In the genomic region with DNA sequence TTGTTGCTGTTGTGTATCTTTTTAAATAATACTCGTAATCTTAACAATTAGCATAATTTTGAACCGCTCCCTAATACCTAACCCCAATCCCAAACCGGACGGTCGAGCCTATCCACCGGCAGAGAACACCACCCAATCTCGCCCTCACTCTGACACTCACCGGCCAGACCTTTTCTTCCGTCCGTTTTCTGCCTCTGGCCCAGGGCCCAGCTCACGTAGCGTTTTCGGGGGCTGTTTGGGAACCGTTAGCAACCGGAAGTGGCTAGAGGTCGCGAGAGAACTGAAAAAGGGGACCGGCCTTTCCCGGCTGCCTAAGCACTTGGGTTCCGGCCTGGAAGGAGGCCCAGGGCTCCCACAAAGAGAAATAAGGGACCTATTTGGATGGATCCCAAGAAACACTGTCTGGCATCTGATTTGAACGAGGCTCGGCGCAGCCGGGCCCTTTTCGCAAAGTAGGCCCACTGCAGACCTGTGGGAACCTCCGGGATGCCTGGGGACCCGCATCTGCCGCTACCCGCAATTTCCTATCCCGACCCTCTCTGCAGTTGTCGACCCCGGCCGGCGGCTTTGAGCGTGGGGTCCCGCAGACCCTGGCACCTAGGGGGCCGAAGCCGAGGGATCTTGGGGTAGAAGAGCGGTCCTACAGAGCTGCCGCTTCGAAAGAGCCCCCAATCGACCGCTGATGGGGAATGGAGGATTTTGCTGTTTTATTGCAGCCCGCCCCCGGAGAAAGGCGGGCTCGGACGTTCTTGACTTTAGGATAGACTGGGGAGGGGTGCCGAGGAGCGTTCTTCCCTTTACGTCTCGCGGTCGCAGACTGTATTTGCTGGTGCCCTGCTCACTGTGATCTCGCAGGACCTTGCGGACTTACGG, we compare ENCODE assay signal across 8 cellular contexts. TPM values are rescaled to one million over a fixed set of nuclear protein-coding genes. Genes with fewer than 3 reads are reported as not detected.
DNase-seq lines count a peak whose midpoint lies in the region; ATAC-seq and TF ChIP-seq lines count a peak whose summit lies in the region.

No MANE protein-coding gene starts in this region.

- peak in 1 of 2 donors; percentile 27 for TF ChIP-seq POLR2A in uterus (IDR thresholded peaks at IDR 0.05)

- intact Hi-C loops in ascending aorta (cut with DNase I): loop anchor here (2.0 to 5.0 kb wide), 5 partner anchors 56 to 845 kb away; partner anchors contain the start of genes ZNF165, ZSCAN26 and ZSCAN31
- intact Hi-C loops in right cardiac atrium (cut with DNase I): loop anchor here (10.0 kb wide), 2 partner anchors 118 to 218 kb away; partner anchors contain the start of genes NKAPL (in 2 of the 4) and ZKSCAN4 (in 2 of the 4)
- intact Hi-C loops in uterus (cut with DNase I; ENCODE audit: low total_unique reads): loop anchor here (10.0 kb wide), 1 partner anchor 218 kb away; no protein-coding TSS in a partner anchor

- DNase-seq in GM13976 (ENCODE audit: low spot score) (peak; percentile 77), NCI-H1694 treated with DMSO at 0.1 percent for 48 hours (lab: John Stamatoyannopoulos, UW) (peak; percentile 77), T-helper 2 cell (peak; percentile 21 to 87 (median 60)), ascending aorta (ENCODE audit: low spot score in 2 of 2) (peak; percentile 60 to 95), right cardiac atrium (peak; percentile 94 to 96 (median 95)), pulmonary artery endothelial cell (ENCODE audit: low read depth, low spot score) (peak; percentile 87), uterus (peak; percentile 92 to 95)

- peak; percentile 47 for ATAC-seq in HG02884 (IDR thresholded peaks at IDR 0.05; ENCODE audit: unreplicated experiment)
- ATAC-seq in right cardiac atrium: peak; percentile 92 to 96

- H3K27ac ChIP-seq in ascending aorta: peak overlapping the region; percentile 95 to 98
- H3K27ac ChIP-seq in right cardiac atrium (ENCODE audit: low read length): peak overlapping the region; percentile 61
- H3K27ac ChIP-seq in uterus: peak overlapping the region; percentile 98

- no peaks in the 10 kb centered on the region for H3K9me3 ChIP-seq in ascending aorta
- H3K9me3 ChIP-seq in right cardiac atrium (ENCODE audit: control insufficient read depth, low read length): no peaks in the 10 kb centered on the region
- H3K9me3 ChIP-seq in uterus: no peaks in the 10 kb centered on the region

- H3K36me3 ChIP-seq in ascending aorta: no peaks in the 10 kb centered on the region
- no peaks in the 10 kb centered on the region for H3K36me3 ChIP-seq in uterus

- H3K4me3 ChIP-seq in ascending aorta (peak overlapping the region; percentile 74 to 97), right cardiac atrium (ENCODE audit: low read length) (peak overlapping the region; percentile 66), uterus (peak overlapping the region; percentile 82 to 93)

- in situ Hi-C loops in GM13976 (cut with MboI; ENCODE audit: low sequenced_read_pairs, unreplicated experiment): loop anchor here (10.0 kb wide), 2 partner anchors 218 to 248 kb away; no protein-coding TSS in a partner anchor

- no peak for TF ChIP-seq CTCF in GM13976 (IDR thresholded peaks at IDR 0.05; ENCODE audit: borderline replicate concordance, control extremely low read depth, extremely low read depth, insufficient read depth, missing control alignments)
- no peak for TF ChIP-seq CTCF in ascending aorta (IDR thresholded peaks at IDR 0.05)
- TF ChIP-seq CTCF in uterus (IDR thresholded peaks at IDR 0.05): no peak

- WGBS in right cardiac atrium: under 1% methylated on average over 57 of the region's 57 CpGs

- no peaks in the 10 kb centered on the region for H3K27me3 ChIP-seq in ascending aorta
- H3K27me3 ChIP-seq in right cardiac atrium (ENCODE audit: control insufficient read depth, insufficient read depth): no peaks in the 10 kb centered on the region
- no peaks in the 10 kb centered on the region for H3K27me3 ChIP-seq in uterus

- H3K4me1 ChIP-seq in ascending aorta: peaks cover 0 to 26% of the 10 kb centered on the region in 2 donors
- no peaks in the 10 kb centered on the region for H3K4me1 ChIP-seq in right cardiac atrium (ENCODE audit: control insufficient read depth, insufficient read depth, low read length)
- no peaks in the 10 kb centered on the region for H3K4me1 ChIP-seq in uterus

RNA-seq across cellular contexts. Expression of gene ZKSCAN8, which starts 4.9 kb away (rescaled TPM):
- total RNA-seq in ascending aorta: 8.7 TPM
- total RNA-seq in right cardiac atrium: 10 to 100 TPM; 15.2 to 18.2 (median 16.3) TPM
- polyA plus RNA-seq in right cardiac atrium: 5.5 TPM
- 11.5 and 19.0 TPM in 2 replicates for total RNA-seq in pulmonary artery endothelial cell
- total RNA-seq in uterus: 10 to 100 TPM; 17.4 to 48.9 (median 32.5) TPM

RNA-seq across cellular contexts. Expression of gene ZSCAN16, which starts 12.4 kb away (rescaled TPM):
- total RNA-seq in ascending aorta (not detected), right cardiac atrium (1 to 10 TPM; 2.5 to 3.2 (median 2.8) TPM), pulmonary artery endothelial cell (13.0 and 13.8 TPM in 2 replicates), uterus (1 to 10 TPM in 3 of 4 donors, not detected in 1; 1.8 to 7.9 (median 5.3) TPM)
- polyA plus RNA-seq in right cardiac atrium: 2.9 TPM

RNA-seq across cellular contexts. Expression of gene ZNF165, which starts 56.5 kb away (rescaled TPM):
- total RNA-seq in ascending aorta: not detected
- total RNA-seq in right cardiac atrium: under 1 TPM; 0.28 to 0.83 (median 0.47) TPM
- 0.36 TPM for polyA plus RNA-seq in right cardiac atrium
- 0.33 and 0.35 TPM in 2 replicates for total RNA-seq in pulmonary artery endothelial cell
- 1 to 10 TPM in 3 of 4 donors, not detected in 1; 1.1 to 2.1 (median 1.2) TPM for total RNA-seq in uterus

Comparison
In these comparisons a context has a peak if more than half of its experiments do, and no peak if none do; other contexts are left out.
1. Peak in every context shown above with its lines: DNase-seq, ATAC-seq, H3K4me3 ChIP-seq and H3K27ac ChIP-seq.